In genomic region chr22:37804886-37805857, GRCh38 we compare ENCODE assay signal across 8 cellular contexts. TPM values are rescaled to one million over a fixed set of nuclear protein-coding genes. Genes with fewer than 3 reads are reported as not detected.
DNase-seq lines count a peak whose midpoint lies in the region; ATAC-seq, FAIRE-seq and TF ChIP-seq lines count a peak whose summit lies in the region.

No MANE protein-coding gene starts in this region.

- peaks cover 4% of the 10 kb centered on the region for H3K36me3 Mint-ChIP-seq in activated CD4-positive, alpha-beta memory T cell treated with anti-CD3 and anti-CD28 coated beads, Interleukin-2, amount 10 ng/mL, durations not matched to agents 7 days and 5 days (ENCODE audit: low read depth)

- H3K4me1 ChIP-seq in duodenal mucosa (ENCODE audit: control insufficient read depth in 1 of 2, insufficient read depth in 2 of 2, low read length in 2 of 2) (peaks cover 26 to 50% of the 10 kb centered on the region in 2 donors), liver (ENCODE audit: control insufficient read depth in 4 of 4, insufficient read depth in 4 of 4, low read length in 3 of 4) (peaks cover 10 to 58% (median 49%) of the 10 kb centered on the region in 4 donors)

- no peak for DNase-seq in GM12892 (ENCODE audit: insufficient read length)
- peak; percentile 57 to 88 for DNase-seq in NCI-H446 (lab: John Stamatoyannopoulos, UW)
- peak; percentile 82 for DNase-seq in activated CD4-positive, alpha-beta memory T cell treated with anti-CD3 and anti-CD28 coated beads, Interleukin-2, amount 10 ng/mL, durations not matched to agents 7 days and 5 days
- DNase-seq in stimulated activated CD4-positive, alpha-beta T cell treated with anti-CD3 and anti-CD28 coated beads, Interleukin-1b, Interleukin-23, amount 100 ng/mL, for 48 hours = peak; percentile 83

- TF ChIP-seq CTCF in liver (IDR thresholded peaks at IDR 0.05; ENCODE audit: low read depth, low read length, missing input control) = no peak

- peak in 1 of 2 donors; percentile 24 for TF ChIP-seq RAD21 in liver (IDR thresholded peaks at IDR 0.05)

- POLR2A ChIA-PET in activated CD4-positive, alpha-beta memory T cell treated with anti-CD3 and anti-CD28 coated beads, Interleukin-2, amount 10 ng/mL, durations not matched to agents 7 days and 5 days (lab: Charles Lee) = interaction anchor here (0.5 to 2.5 kb wide), 5 partner anchors 12 to 165 kb away, joined by 3 to 9 read pairs (median 5); partner anchors contain the start of genes ANKRD54 and SH3BP1

- H3K36me3 ChIP-seq in duodenal mucosa (ENCODE audit: control insufficient read depth in 1 of 2, insufficient read depth in 2 of 2, low read length in 2 of 2) = no peaks in the 10 kb centered on the region
- no peaks in the 10 kb centered on the region for H3K36me3 ChIP-seq in liver (ENCODE audit: control insufficient read depth in 4 of 4, insufficient read depth in 3 of 4, low read depth in 1 of 4, low read length in 3 of 4)

- H3K4me3 Mint-ChIP-seq in activated CD4-positive, alpha-beta memory T cell treated with anti-CD3 and anti-CD28 coated beads, Interleukin-2, amount 10 ng/mL, durations not matched to agents 7 days and 5 days = peak overlapping the region; percentile 78

- H3K27ac ChIP-seq in duodenal mucosa (ENCODE audit: low read depth, low read length) (peak overlapping the region; percentile 87), liver (ENCODE audit: low read depth in 1 of 2, low read length in 2 of 2) (peak overlapping the region; percentile 71 to 89)

- H3K9me3 Mint-ChIP-seq in activated CD4-positive, alpha-beta memory T cell treated with anti-CD3 and anti-CD28 coated beads, Interleukin-2, amount 10 ng/mL, durations not matched to agents 7 days and 5 days = no peaks in the 10 kb centered on the region

- H3K4me3 ChIP-seq in duodenal mucosa (ENCODE audit: low read depth in 1 of 2, low read length in 2 of 2) (peak overlapping the region; percentile 89), liver (ENCODE audit: low read depth in 1 of 3, low read length in 3 of 3) (peak overlapping the region; percentile 55 to 91 (median 61))

- H3K9me3 ChIP-seq in duodenal mucosa (ENCODE audit: control insufficient read depth in 1 of 2, low read length in 2 of 2) (no peaks in the 10 kb centered on the region), liver (ENCODE audit: control insufficient read depth in 4 of 4, low read length in 3 of 4) (no peaks in the 10 kb centered on the region)

- no peak for ATAC-seq in HG02973 (IDR thresholded peaks at IDR 0.05; ENCODE audit: unreplicated experiment)
- ATAC-seq in GM19023 (IDR thresholded peaks at IDR 0.05; ENCODE audit: unreplicated experiment) = no peak

- WGBS in liver = 5% methylated on average over 90 of the region's 90 CpGs

- H3K27ac Mint-ChIP-seq in activated CD4-positive, alpha-beta memory T cell treated with anti-CD3 and anti-CD28 coated beads, Interleukin-2, amount 10 ng/mL, durations not matched to agents 7 days and 5 days = peak overlapping the region; percentile 12

- peaks cover 49% of the 10 kb centered on the region for H3K27me3 Mint-ChIP-seq in activated CD4-positive, alpha-beta memory T cell treated with anti-CD3 and anti-CD28 coated beads, Interleukin-2, amount 10 ng/mL, durations not matched to agents 7 days and 5 days

- no peak for FAIRE-seq in GM12892 (lab: Jason Lieb, UNC)

- CTCF ChIA-PET in activated CD4-positive, alpha-beta memory T cell treated with anti-CD3 and anti-CD28 coated beads, Interleukin-2, amount 10 ng/mL, durations not matched to agents 7 days and 5 days (lab: Charles Lee) = interaction anchor here (0.5 to 1.0 kb wide), 2 partner anchors 13 to 200 kb away, joined by 3 to 7 read pairs; no protein-coding TSS in a partner anchor

- H3K9ac ChIP-seq in duodenal mucosa (ENCODE audit: low read depth in 1 of 2, low read length in 2 of 2) (peak overlapping the region; percentile 82 to 91), liver (ENCODE audit: low read depth in 1 of 2, low read length in 2 of 2) (peak overlapping the region; percentile 48 to 77)

- peaks cover 46% of the 10 kb centered on the region for H3K4me1 Mint-ChIP-seq in activated CD4-positive, alpha-beta memory T cell treated with anti-CD3 and anti-CD28 coated beads, Interleukin-2, amount 10 ng/mL, durations not matched to agents 7 days and 5 days

- TF ChIP-seq POLR2A in GM12892 (IDR thresholded peaks at IDR 0.05; ENCODE audit: low read depth, low read length) = peak; percentile 59

- no peaks in the 10 kb centered on the region for H3K27me3 ChIP-seq in duodenal mucosa (ENCODE audit: control insufficient read depth in 1 of 2, insufficient read depth in 2 of 2, low read length in 2 of 2)
- H3K27me3 ChIP-seq in liver (ENCODE audit: control insufficient read depth in 4 of 4, insufficient read depth in 4 of 4, low read length in 3 of 4) = no peaks in the 10 kb centered on the region

TF ChIP-seq in liver, 16 proteins besides CTCF, POLR2A, EP300 and RAD21:
- TF ChIP-seq REST (IDR thresholded peaks at IDR 0.05) (peak; percentile 93), HNF4G (IDR thresholded peaks at IDR 0.05) (no peak), YY1 (IDR thresholded peaks at IDR 0.05) (peak; percentile 88), SP1 (IDR thresholded peaks at IDR 0.05) (peak; percentile 66), NR2F2 (IDR thresholded peaks at IDR 0.05) (no peak), TAF1 (conservative IDR thresholded peaks at IDR 0.05) (peak; percentile 81), FOXA1 (IDR thresholded peaks at IDR 0.05) (no peak)

RNA-seq across cellular contexts. Expression of gene GCAT, which starts 2.6 kb away (rescaled TPM):
- 10.9 TPM for polyA plus RNA-seq in GM12892 (2012; ENCODE audit: missing spikeins)
- total RNA-seq in activated CD4-positive, alpha-beta memory T cell treated with anti-CD3 and anti-CD28 coated beads, Interleukin-2, amount 10 ng/mL, durations not matched to agents 7 days and 5 days = 10 to 100 TPM; 13.2 to 14.1 TPM
- 10 to 100 TPM; 27.7 to 31.8 TPM for total RNA-seq in liver
- 10 to 100 TPM; 20.7 to 32.6 TPM for polyA plus RNA-seq in liver

RNA-seq across cellular contexts. Expression of gene GALR3, which starts 18.0 kb away (rescaled TPM):
- polyA plus RNA-seq in GM12892 (2012; ENCODE audit: missing spikeins) = not detected
- total RNA-seq in activated CD4-positive, alpha-beta memory T cell treated with anti-CD3 and anti-CD28 coated beads, Interleukin-2, amount 10 ng/mL, durations not matched to agents 7 days and 5 days = not detected
- total RNA-seq in liver = not detected
- polyA plus RNA-seq in liver = not detected

RNA-seq across cellular contexts. Expression of gene ANKRD54, which starts 39.0 kb away (rescaled TPM):
- polyA plus RNA-seq in GM12892 (2012; ENCODE audit: missing spikeins) = 8.7 TPM
- 10 to 100 TPM; 22.1 TPM for total RNA-seq in activated CD4-positive, alpha-beta memory T cell treated with anti-CD3 and anti-CD28 coated beads, Interleukin-2, amount 10 ng/mL, durations not matched to agents 7 days and 5 days
- total RNA-seq in liver = 10 to 100 TPM; 13.7 to 25.5 TPM
- polyA plus RNA-seq in liver = 10 to 100 TPM; 10.7 to 11.3 TPM

RNA-seq across cellular contexts. Expression of gene EIF3L, which starts 44.0 kb away (rescaled TPM):
- 599 TPM for polyA plus RNA-seq in GM12892 (2012; ENCODE audit: missing spikeins)
- total RNA-seq in activated CD4-positive, alpha-beta memory T cell treated with anti-CD3 and anti-CD28 coated beads, Interleukin-2, amount 10 ng/mL, durations not matched to agents 7 days and 5 days = 100 to 1,000 TPM; 331 to 348 TPM
- total RNA-seq in liver = 100 to 1,000 TPM; 103 to 217 TPM
- polyA plus RNA-seq in liver = 100 to 1,000 TPM; 104 to 117 TPM
